In the genomic region with DNA sequence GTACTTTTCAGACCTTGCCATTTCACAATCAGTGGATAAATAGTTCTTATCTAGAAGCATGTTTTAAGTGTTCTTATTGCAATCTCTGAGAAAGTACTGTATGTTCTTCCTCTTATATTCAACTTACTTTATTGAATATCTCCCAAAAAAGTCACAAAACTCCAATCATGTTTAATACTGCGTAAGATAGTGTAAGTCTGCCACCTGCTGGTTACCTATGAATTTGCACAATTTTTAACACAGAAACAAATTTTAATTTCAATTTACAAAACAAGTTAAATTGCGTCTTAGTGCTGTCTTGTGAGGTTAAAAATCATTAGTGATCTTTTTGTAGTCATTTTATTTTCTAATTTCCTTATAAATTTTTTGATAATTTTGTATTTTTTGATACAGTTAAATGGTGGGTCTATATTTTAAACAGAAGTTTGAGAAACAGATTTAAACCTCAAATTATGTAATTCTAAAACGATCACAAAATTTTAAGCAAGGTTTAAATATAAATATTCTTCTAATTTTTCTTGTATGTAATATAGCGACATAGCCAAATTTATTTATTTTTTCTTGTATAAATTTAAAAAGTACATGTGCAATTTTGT, we compare ENCODE assay signal across 9 cellular contexts.
A peak's percentile ranks its signal among the peaks of the same experiment; 100 is the strongest.
DNase-seq lines count a peak whose midpoint lies in the region; ATAC-seq, FAIRE-seq and TF ChIP-seq lines count a peak whose summit lies in the region.
"Had no signal": no experiment of that assay in that cellular context is flagged by ENCODE, and none has a peak within 500 bp of the region (broad histone marks: within the 10 kb centered on the region; RNA-seq: fewer than 3 reads in every experiment).

No MANE protein-coding gene starts in this region.

- ATAC-seq in HepG2 (no peak), HG03196 (IDR thresholded peaks at IDR 0.05; ENCODE audit: unreplicated experiment) (no peak)
- ATAC-seq: T-cell had no signal

- no peaks in the 10 kb centered on the region for H3F3A ChIP-seq in DOHH2 (ENCODE audit: control insufficient read depth, insufficient read depth)

- H3K27me3 ChIP-seq in DOHH2 (ENCODE audit: control insufficient read depth, low read length) (no peaks in the 10 kb centered on the region), KMS-11 (ENCODE audit: insufficient read depth, low read depth) (no peaks in the 10 kb centered on the region), HepG2 (ENCODE audit: control insufficient read depth in 1 of 2, insufficient read depth in 2 of 2, low read length in 2 of 2) (no peaks in the 10 kb centered on the region)

- H3K79me2 ChIP-seq in DOHH2 (ENCODE audit: control insufficient read depth, low read length) (no peaks in the 10 kb centered on the region), KMS-11 (ENCODE audit: insufficient read depth, low read depth) (no peaks in the 10 kb centered on the region), HepG2 (ENCODE audit: insufficient read depth, low read length) (no peaks in the 10 kb centered on the region)

- BruUV-seq in HepG2 (replicated peaks; lab: Mats Ljungman, UMichigan): no TSS peak

- DNase-seq in astrocyte of the hippocampus (ENCODE audit: low read depth, low spot score) (peak; percentile 27), HepG2 (ENCODE audit: low spot score) (no peak), AG08396 (ENCODE audit: low spot score) (no peak)
- no peak for DNase-seq in activated CD4-positive, alpha-beta memory T cell treated with anti-CD3 and anti-CD28 coated beads, Interleukin-2, amount 10 ng/mL, durations not matched to agents 7 days and 5 days
- DNase-seq in activated T-helper 2 cell treated with anti-CD3 and anti-CD28 coated beads, Interferon-gamma antibody, Interleukin-2, Interleukin-4, amounts not matched to agents 10 μg/mL and 5 μg/mL and 100 μg/mL, durations not matched to agents 14 hours and 24 hours and 36 hours (ENCODE audit: low spot score): no peak

- H4K20me1 ChIP-seq in DOHH2 (ENCODE audit: control insufficient read depth, insufficient read depth, low read depth, low read length): no peaks in the 10 kb centered on the region
- no peaks in the 10 kb centered on the region for H4K20me1 ChIP-seq in KMS-11 (ENCODE audit: insufficient read depth)
- H4K20me1 ChIP-seq in HepG2 (ENCODE audit: insufficient read depth, low read length): no peaks in the 10 kb centered on the region

- H3K36me3 ChIP-seq in DOHH2 (ENCODE audit: control insufficient read depth, low read length): no peaks in the 10 kb centered on the region
- no peaks in the 10 kb centered on the region for H3K36me3 ChIP-seq in KMS-11 (ENCODE audit: insufficient read depth)
- H3K36me3 ChIP-seq in HepG2 (replicated peaks in 1 of 2; ENCODE audit: control insufficient read depth in 1 of 2, insufficient read depth in 2 of 2, low read length in 2 of 2): no peaks in the 10 kb centered on the region

- no peak for TF ChIP-seq RAD21 in HepG2 (CRISPR knock-in tag; IDR thresholded peaks at IDR 0.05)

- H3K4me2 ChIP-seq in DOHH2 (ENCODE audit: low read length) (no peak overlapping the region), KMS-11 (no peak overlapping the region), HepG2 (ENCODE audit: low read depth, low read length) (no peak overlapping the region)

- H3K4me3 Mint-ChIP-seq in activated CD4-positive, alpha-beta memory T cell treated with anti-CD3 and anti-CD28 coated beads, Interleukin-2, amount 10 ng/mL, durations not matched to agents 7 days and 5 days: no peak overlapping the region
- H3K4me3 Mint-ChIP-seq in activated T-helper 2 cell treated with anti-CD3 and anti-CD28 coated beads, Interferon-gamma antibody, Interleukin-2, Interleukin-4, amounts not matched to agents 10 μg/mL and 5 μg/mL and 100 μg/mL, durations not matched to agents 14 hours and 24 hours and 36 hours (ENCODE audit: low read depth): no peak overlapping the region
- H3K4me3 Mint-ChIP-seq: T-cell had no signal

- H2AFZ ChIP-seq in KMS-11 (ENCODE audit: low read depth) (no peak overlapping the region), HepG2 (ENCODE audit: low read length) (no peak overlapping the region)

- peaks cover 7% of the 10 kb centered on the region for H3K36me3 Mint-ChIP-seq in activated CD4-positive, alpha-beta memory T cell treated with anti-CD3 and anti-CD28 coated beads, Interleukin-2, amount 10 ng/mL, durations not matched to agents 7 days and 5 days (ENCODE audit: low read depth)
- H3K36me3 Mint-ChIP-seq in activated T-helper 2 cell treated with anti-CD3 and anti-CD28 coated beads, Interferon-gamma antibody, Interleukin-2, Interleukin-4, amounts not matched to agents 10 μg/mL and 5 μg/mL and 100 μg/mL, durations not matched to agents 14 hours and 24 hours and 36 hours (ENCODE audit: low read depth): no peaks in the 10 kb centered on the region
- H3K36me3 Mint-ChIP-seq: T-cell had no signal

- no peak for TF ChIP-seq POLR2A in HepG2 (IDR thresholded peaks at IDR 0.05; ENCODE audit: insufficient read depth in 1 of 2, low read depth in 2 of 2, low read length in 2 of 2)

- H3K9me3 ChIP-seq in DOHH2 (ENCODE audit: control insufficient read depth, insufficient read depth, low read length) (no peaks in the 10 kb centered on the region; the same call in 1 of the 2 replicates), HepG2 (ENCODE audit: low read length) (peaks cover 32% of the 10 kb centered on the region; the same call in 1 of the 2 replicates)

- H3K9me2 ChIP-seq in DOHH2 (replicated peaks; ENCODE audit: control insufficient read depth, low read length): no peaks in the 10 kb centered on the region

- peak; percentile 74 for FAIRE-seq in HepG2 (lab: Jason Lieb, UNC)

- H3K9me3 Mint-ChIP-seq in activated CD4-positive, alpha-beta memory T cell treated with anti-CD3 and anti-CD28 coated beads, Interleukin-2, amount 10 ng/mL, durations not matched to agents 7 days and 5 days: peaks cover 7% of the 10 kb centered on the region
- peaks cover 6% of the 10 kb centered on the region for H3K9me3 Mint-ChIP-seq in activated T-helper 2 cell treated with anti-CD3 and anti-CD28 coated beads, Interferon-gamma antibody, Interleukin-2, Interleukin-4, amounts not matched to agents 10 μg/mL and 5 μg/mL and 100 μg/mL, durations not matched to agents 14 hours and 24 hours and 36 hours
- H3K9me3 Mint-ChIP-seq: T-cell had no signal

- intact Hi-C loops in HepG2 (cut with micrococcal nuclease; ENCODE audit: unreplicated experiment): no loop called here
- intact Hi-C loops in activated T-helper 2 cell treated with anti-CD3 and anti-CD28 coated beads, Interferon-gamma antibody, Interleukin-2, Interleukin-4, amounts not matched to agents 10 μg/mL and 5 μg/mL and 100 μg/mL, durations not matched to agents 14 hours and 24 hours and 36 hours (cut with micrococcal nuclease): loop anchor here (5.0 kb wide), 2 partner anchors 117 to 427 kb away; partner anchors contain the start of gene EMB

- POLR2A ChIA-PET in HepG2 (lab: Yijun Ruan, JAX): no interaction called here
- POLR2A ChIA-PET in activated CD4-positive, alpha-beta memory T cell treated with anti-CD3 and anti-CD28 coated beads, Interleukin-2, amount 10 ng/mL, durations not matched to agents 7 days and 5 days (lab: Charles Lee): no interaction called here

- TF ChIP-seq CTCF in DOHH2 (IDR thresholded peaks at IDR 0.05; ENCODE audit: low read depth, low read length, poor library complexity, severe bottlenecking) (peak; percentile 67), KMS-11 (conservative IDR thresholded peaks at IDR 0.05; ENCODE audit: low read depth, low read length) (peak; percentile 93), HepG2 (CRISPR knock-in tag; IDR thresholded peaks at IDR 0.05) (peak; percentile 56)

- no peak overlapping the region for H3K27ac Mint-ChIP-seq in activated CD4-positive, alpha-beta memory T cell treated with anti-CD3 and anti-CD28 coated beads, Interleukin-2, amount 10 ng/mL, durations not matched to agents 7 days and 5 days
- H3K27ac Mint-ChIP-seq in activated T-helper 2 cell treated with anti-CD3 and anti-CD28 coated beads, Interferon-gamma antibody, Interleukin-2, Interleukin-4, amounts not matched to agents 10 μg/mL and 5 μg/mL and 100 μg/mL, durations not matched to agents 14 hours and 24 hours and 36 hours: no peak overlapping the region
- H3K27ac Mint-ChIP-seq: T-cell had no signal

- H3K27ac ChIP-seq in DOHH2 (ENCODE audit: low read depth, low read length): no peak overlapping the region
- H3K27ac ChIP-seq in KMS-11: no peak overlapping the region
- no peak overlapping the region for H3K27ac ChIP-seq in HepG2 (ENCODE audit: extremely low read length, insufficient read depth, low read length)

- peaks cover 2% of the 10 kb centered on the region for H3K27me3 Mint-ChIP-seq in activated CD4-positive, alpha-beta memory T cell treated with anti-CD3 and anti-CD28 coated beads, Interleukin-2, amount 10 ng/mL, durations not matched to agents 7 days and 5 days
- peaks cover 17% of the 10 kb centered on the region for H3K27me3 Mint-ChIP-seq in activated T-helper 2 cell treated with anti-CD3 and anti-CD28 coated beads, Interferon-gamma antibody, Interleukin-2, Interleukin-4, amounts not matched to agents 10 μg/mL and 5 μg/mL and 100 μg/mL, durations not matched to agents 14 hours and 24 hours and 36 hours (ENCODE audit: low read depth)
- H3K27me3 Mint-ChIP-seq: T-cell had no signal

- CTCF ChIA-PET in HepG2 (lab: Yijun Ruan, JAX; ENCODE audit: low intra/inter-chr PET ratio, low total read pairs): no interaction called here
- CTCF ChIA-PET in activated CD4-positive, alpha-beta memory T cell treated with anti-CD3 and anti-CD28 coated beads, Interleukin-2, amount 10 ng/mL, durations not matched to agents 7 days and 5 days (lab: Charles Lee): interaction anchor here (0.9 kb wide), 1 partner anchor 421 kb away, joined by 3 read pairs; no protein-coding TSS in a partner anchor

- in situ Hi-C loops in HepG2 (cut with HindIII; ENCODE audit: extremely low pct_ligation_motif_present, low pct_unique_long_range_greater_than_20kb): no loop called here

- TF ChIP-seq EP300 in HepG2 (IDR thresholded peaks at IDR 0.05; ENCODE audit: low read depth in 2 of 2, low read length in 2 of 2): no peak
- no peak for TF ChIP-seq EP300 in HepG2 (CRISPR knock-in tag; IDR thresholded peaks at IDR 0.05; ENCODE audit: borderline replicate concordance)

- H3K4me3 ChIP-seq in DOHH2 (ENCODE audit: low read length) (no peak overlapping the region), KMS-11 (IDR thresholded peaks at IDR 0.05; ENCODE audit: insufficient read depth, low read depth, low read length) (no peak overlapping the region), HepG2 (replicated peaks in 1 of 3; ENCODE audit: insufficient read depth in 1 of 3, low read depth in 2 of 3, low read length in 3 of 3) (no peak overlapping the region)

- WGBS in HepG2 (ENCODE audit: low lambda C conversion rate): 2% methylated on average over 4 of the region's 4 CpGs

- H3K9ac ChIP-seq in KMS-11 (no peak overlapping the region), HepG2 (ENCODE audit: insufficient read depth, low read depth, low read length) (no peak overlapping the region)

- H3K4me1 ChIP-seq in DOHH2 (ENCODE audit: control insufficient read depth, low read length): peaks cover under 1% of the 10 kb centered on the region
- no peaks in the 10 kb centered on the region for H3K4me1 ChIP-seq in KMS-11 (ENCODE audit: low read depth, poor library complexity, severe bottlenecking)
- no peaks in the 10 kb centered on the region for H3K4me1 ChIP-seq in HepG2 (ENCODE audit: insufficient read depth, low read length)

- H3K4me1 Mint-ChIP-seq in activated CD4-positive, alpha-beta memory T cell treated with anti-CD3 and anti-CD28 coated beads, Interleukin-2, amount 10 ng/mL, durations not matched to agents 7 days and 5 days: peaks cover 14% of the 10 kb centered on the region
- H3K4me1 Mint-ChIP-seq in activated T-helper 2 cell treated with anti-CD3 and anti-CD28 coated beads, Interferon-gamma antibody, Interleukin-2, Interleukin-4, amounts not matched to agents 10 μg/mL and 5 μg/mL and 100 μg/mL, durations not matched to agents 14 hours and 24 hours and 36 hours (ENCODE audit: low read depth): peaks cover 12% of the 10 kb centered on the region
